In the genomic region with DNA sequence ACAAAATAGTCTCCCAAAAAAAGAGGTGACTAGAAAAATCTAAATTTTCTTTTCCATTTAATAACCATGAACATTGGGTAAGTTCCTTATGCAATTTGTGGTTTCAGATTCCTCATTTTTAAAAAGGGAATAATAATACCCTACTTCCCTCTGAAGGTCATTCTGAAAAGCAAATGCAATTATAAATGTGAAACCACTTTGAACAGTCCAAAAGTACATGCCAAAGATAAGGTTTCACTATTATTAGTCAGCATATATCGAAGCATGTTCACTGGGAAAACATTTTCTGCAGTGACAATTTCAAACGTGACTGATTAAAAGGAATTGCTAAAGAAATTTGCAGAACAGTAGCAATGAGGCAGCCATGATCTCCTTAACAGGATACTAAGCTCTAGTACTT, we compare ENCODE assay signal across 9 cellular contexts.
A peak's percentile ranks its signal among the peaks of the same experiment; 100 is the strongest.
DNase-seq lines count a peak whose midpoint lies in the region; ATAC-seq and TF ChIP-seq lines count a peak whose summit lies in the region.
"Had no signal": no experiment of that assay in that cellular context is flagged by ENCODE, and none has a peak within 500 bp of the region (broad histone marks: within the 10 kb centered on the region; RNA-seq: fewer than 3 reads in every experiment).

No MANE protein-coding gene starts in this region.

- peak overlapping the region in 7 of 11 experiments; percentile 5 to 84 (median 67); a peak in 15 of 22 replicates for H3K4me2 ChIP-seq in BLaER1 treated with 17β-estradiol and CSF1 and Interleukin-3, amounts not matched to agents 10 nM and 100 nM
- no peak overlapping the region for H3K4me2 ChIP-seq in Loucy (ENCODE audit: low read depth, low read length, poor library complexity, severe bottlenecking)
- no peak overlapping the region for H3K4me2 ChIP-seq in mesenchymal stem cell (ENCODE audit: low read length, poor library complexity, severe bottlenecking)

- peaks cover 0 to 12% (median 0%) of the 10 kb centered on the region in 11 experiments; a peak in 4 of 22 replicates for H3K9me3 ChIP-seq in BLaER1 treated with 17β-estradiol and CSF1 and Interleukin-3, amounts not matched to agents 10 nM and 100 nM (replicated peaks in 1 of 11)
- H3K9me3 ChIP-seq in Loucy (ENCODE audit: insufficient read depth, low read depth, low read length): no peaks in the 10 kb centered on the region
- H3K9me3 ChIP-seq in body of pancreas: no peaks in the 10 kb centered on the region
- H3K9me3 ChIP-seq in mesenchymal stem cell (ENCODE audit: control insufficient read depth, low read length): no peaks in the 10 kb centered on the region

- peaks cover 0 to 73% (median 31%) of the 10 kb centered on the region in 10 experiments; a peak in 14 of 20 replicates for H3K4me1 ChIP-seq in BLaER1 treated with 17β-estradiol and CSF1 and Interleukin-3, amounts not matched to agents 10 nM and 100 nM
- H3K4me1 ChIP-seq in Loucy (ENCODE audit: insufficient read depth, low read length, poor library complexity, severe bottlenecking): no peaks in the 10 kb centered on the region
- H3K4me1 ChIP-seq in body of pancreas: peaks cover 11% of the 10 kb centered on the region
- H3K4me1 ChIP-seq in mesenchymal stem cell (ENCODE audit: control insufficient read depth, insufficient read depth, low read depth, low read length): peaks cover 5% of the 10 kb centered on the region

- H2AFZ ChIP-seq in Loucy (ENCODE audit: low read length) (0 out of 2 replicates have a peak overlapping the region, but pooled peaks have one; percentile 19), mesenchymal stem cell (ENCODE audit: low read depth, low read length) (no peak overlapping the region)

- no peak overlapping the region for H2BK12ac ChIP-seq in mesenchymal stem cell (ENCODE audit: low read length in 2 of 2)

- no peaks in the 10 kb centered on the region for H3K9me2 ChIP-seq in Loucy (replicated peaks; ENCODE audit: low read depth, low read length)

- H2BK120ac ChIP-seq in mesenchymal stem cell (ENCODE audit: low read depth, low read length): no peak overlapping the region

- TF ChIP-seq POLR2A in body of pancreas (IDR thresholded peaks at IDR 0.05): no peak

- no peaks in the 10 kb centered on the region for H3K79me1 ChIP-seq in mesenchymal stem cell (replicated peaks; ENCODE audit: low read length, poor library complexity, severe bottlenecking)

- H3K79me2 ChIP-seq in Loucy (ENCODE audit: insufficient read depth, low read length): no peaks in the 10 kb centered on the region

- H3K4ac ChIP-seq in mesenchymal stem cell (ENCODE audit: low read depth in 1 of 2, low read length in 2 of 2): no peak overlapping the region

- H3K36me3 ChIP-seq in BLaER1 treated with 17β-estradiol and CSF1 and Interleukin-3, amounts not matched to agents 10 nM and 100 nM: no peaks in the 10 kb centered on the region
- H3K36me3 ChIP-seq in Loucy (ENCODE audit: insufficient read depth, low read length) (no peaks in the 10 kb centered on the region), body of pancreas (replicated peaks in 1 of 2; ENCODE audit: insufficient read depth in 1 of 2, low read depth in 2 of 2) (no peaks in the 10 kb centered on the region), mesenchymal stem cell (ENCODE audit: control insufficient read depth in 1 of 2, insufficient read depth in 2 of 2, low read depth in 1 of 2, low read length in 2 of 2) (no peaks in the 10 kb centered on the region)

- peak overlapping the region in 5 of 11 experiments; percentile 45 to 75 (median 65); a peak in 11 of 22 replicates for H3K27ac ChIP-seq in BLaER1 treated with 17β-estradiol and CSF1 and Interleukin-3, amounts not matched to agents 10 nM and 100 nM
- H3K27ac ChIP-seq in body of pancreas: peak overlapping the region in 1 of 4 donors; percentile 17
- H3K27ac ChIP-seq in mesenchymal stem cell (ENCODE audit: low read length, poor library complexity, severe bottlenecking): peak overlapping the region; percentile 90

- no peak overlapping the region for H3K4me3 ChIP-seq in BLaER1 treated with 17β-estradiol and CSF1 and Interleukin-3, amounts not matched to agents 10 nM and 100 nM
- H3K4me3 ChIP-seq in Loucy (ENCODE audit: low read length, poor library complexity, severe bottlenecking) (no peak overlapping the region), body of pancreas (no peak overlapping the region), mesenchymal stem cell (ENCODE audit: insufficient read depth in 1 of 2, low read depth in 1 of 2, low read length in 2 of 2) (peak overlapping the region in 1 of 2 experiments; percentile 44)

- H2BK15ac ChIP-seq in mesenchymal stem cell (ENCODE audit: low read depth, poor library complexity, severe bottlenecking): no peak overlapping the region

- H3K18ac ChIP-seq in mesenchymal stem cell (ENCODE audit: low read depth in 1 of 2, low read length in 2 of 2): no peak overlapping the region

- no peak overlapping the region for H2AK5ac ChIP-seq in mesenchymal stem cell (ENCODE audit: low read length, severe bottlenecking)

- WGBS in body of pancreas, 2 donors: 0 to 1% methylated on average over 2 of the region's 2 CpGs
- WGBS in mesenchymal stem cell: 0% methylated on average over 2 of the region's 2 CpGs

- no peak overlapping the region for H4K91ac ChIP-seq in mesenchymal stem cell (ENCODE audit: low read length)

- peak; percentile 45 for ATAC-seq in body of pancreas

- H3K14ac ChIP-seq in mesenchymal stem cell (ENCODE audit: low read length in 2 of 2): no peak overlapping the region

- peak overlapping the region in 4 of 11 experiments; percentile 28 to 42 (median 32); a peak in 4 of 22 replicates for H3K9ac ChIP-seq in BLaER1 treated with 17β-estradiol and CSF1 and Interleukin-3, amounts not matched to agents 10 nM and 100 nM
- H3K9ac ChIP-seq in Loucy (ENCODE audit: low read depth, low read length, poor library complexity, severe bottlenecking): no peak overlapping the region
- peak overlapping the region; percentile 80 for H3K9ac ChIP-seq in mesenchymal stem cell (ENCODE audit: low read length)

- intact Hi-C loops in body of pancreas (cut with DNase I): no loop called here

- no peaks in the 10 kb centered on the region for H3F3A ChIP-seq in Loucy (ENCODE audit: low read depth)

- DNase-seq in body of pancreas (no peak), mesenchymal stem cell (peak; percentile 61), foreskin melanocyte (no peak)
- DNase-seq in NK-92 treated with Interleukin-12 subunit alpha and Interleukin-12 subunit beta, amount 100 ng/mL, for 24 hours (lab: John Stamatoyannopoulos, UW): no peak
- no peak for DNase-seq in stimulated activated CD4-positive, alpha-beta T cell treated with anti-CD3 and anti-CD28 coated beads, Interleukin-4, amount 100 ng/mL, for 1 hour
- no peak for DNase-seq in effector CD4-positive, alpha-beta T cell
- DNase-seq: activated effector memory CD4-positive, alpha-beta T cell treated with Interleukin-2 at 50 U/mL for 16 hours had no signal

- no peak overlapping the region for H2BK5ac ChIP-seq in mesenchymal stem cell (ENCODE audit: low read depth, low read length, poor library complexity, severe bottlenecking)

- H3K23ac ChIP-seq in mesenchymal stem cell (ENCODE audit: low read length in 2 of 2): no peak overlapping the region

- no peaks in the 10 kb centered on the region; a peak in 1 of 22 replicates for H4K20me1 ChIP-seq in BLaER1 treated with 17β-estradiol and CSF1 and Interleukin-3, amounts not matched to agents 10 nM and 100 nM
- no peaks in the 10 kb centered on the region for H4K20me1 ChIP-seq in Loucy (ENCODE audit: insufficient read depth, low read length, poor library complexity, severe bottlenecking)

- H3K27me3 ChIP-seq in BLaER1 treated with 17β-estradiol and CSF1 and Interleukin-3, amounts not matched to agents 10 nM and 100 nM: peaks cover 0 to 25% (median 0%) of the 10 kb centered on the region in 11 experiments; a peak in 4 of 22 replicates
- no peaks in the 10 kb centered on the region for H3K27me3 ChIP-seq in Loucy (ENCODE audit: insufficient read depth, low read length, poor library complexity, severe bottlenecking)
- H3K27me3 ChIP-seq in body of pancreas: no peaks in the 10 kb centered on the region
- H3K27me3 ChIP-seq in mesenchymal stem cell (ENCODE audit: control insufficient read depth in 1 of 2, insufficient read depth in 1 of 2, low read length in 2 of 2): no peaks in the 10 kb centered on the region

- H4K8ac ChIP-seq in mesenchymal stem cell (ENCODE audit: low read length): no peak overlapping the region

- no peak for TF ChIP-seq CTCF in Loucy (conservative IDR thresholded peaks at IDR 0.05; ENCODE audit: low read length)
- TF ChIP-seq CTCF in body of pancreas (IDR thresholded peaks at IDR 0.05): no peak

Comparison
In these comparisons a context has a peak if more than half of its experiments do, and no peak if none do; other contexts are left out.
1. H3K4me2 ChIP-seq: peak in BLaER1 treated with 17β-estradiol and CSF1 and Interleukin-3, amounts not matched to agents 10 nM and 100 nM (7 of 11); none in Loucy (single experiment) and mesenchymal stem cell (single experiment).